14 cellular contexts compared by ENCODE assay signal in genomic region chr1:4027492-4028138, GRCh38.
DNase-seq lines count a peak whose midpoint lies in the region; ATAC-seq lines count a peak whose summit lies in the region.
"Had no signal": no experiment of that assay in that cellular context is flagged by ENCODE, and none has a peak within 500 bp of the region (broad histone marks: within the 10 kb centered on the region; RNA-seq: fewer than 3 reads in every experiment).

No MANE protein-coding gene starts in this region.

- H3K4me2 ChIP-seq in Karpas-422 (ENCODE audit: low read depth, low read length, poor library complexity, severe bottlenecking): peak overlapping the region; percentile 86

- peaks cover 28% of the 10 kb centered on the region for H3K27me3 Mint-ChIP-seq in stimulated activated naive CD8-positive, alpha-beta T cell treated with anti-CD3 and anti-CD28 coated beads, Interleukin-15, amount 100 ng/mL, for 72 hours

- peak overlapping the region in 1 of 2 donors; percentile 80 for H3K27ac Mint-ChIP-seq in stimulated activated naive CD8-positive, alpha-beta T cell treated with anti-CD3 and anti-CD28 coated beads, Interleukin-15, amount 100 ng/mL, for 72 hours
- H3K27ac Mint-ChIP-seq: activated CD4-positive, alpha-beta T cell treated with anti-CD3 and anti-CD28 coated beads, Interleukin-2, amount 10 ng/mL, durations not matched to agents 24 days and 14 days; activated naive CD4-positive, alpha-beta T cell treated with anti-CD3 and anti-CD28 coated beads, Interleukin-2, amount 50 U/mL, for 24 hours had no signal

- peaks cover 71% of the 10 kb centered on the region for H3K4me1 ChIP-seq in Karpas-422 (ENCODE audit: low read length)

- peak overlapping the region; percentile 83 for H3K9ac ChIP-seq in Karpas-422 (ENCODE audit: low read length)

- peak; percentile 29 for DNase-seq in stimulated activated naive CD8-positive, alpha-beta T cell treated with anti-CD3 and anti-CD28 coated beads, Interleukin-15, Interleukin-2, amounts not matched to agents 100 U/mL and 50 U/mL, for 24 hours
- DNase-seq in stimulated activated naive CD8-positive, alpha-beta T cell treated with anti-CD3 and anti-CD28 coated beads, Interleukin-15, amount 100 ng/mL, for 72 hours: no peak
- DNase-seq in Karpas-422 (peak; percentile 97), hepatic stellate cell (ENCODE audit: low spot score) (no peak), NCI-H2107 treated with DMSO at 0.1 percent for 48 hours (lab: John Stamatoyannopoulos, UW; ENCODE audit: unreplicated experiment) (no peak), NCI-H1417 (lab: John Stamatoyannopoulos, UW) (no peak), NCI-H524 (lab: John Stamatoyannopoulos, UW) (no peak)
- DNase-seq: activated CD4-positive, alpha-beta T cell treated with anti-CD3 and anti-CD28 coated beads, Interleukin-2, amount 10 ng/mL, durations not matched to agents 24 days and 14 days; GDM1; kidney; NCI-H526 had no signal

- no peaks in the 10 kb centered on the region for H3K9me2 ChIP-seq in Karpas-422 (replicated peaks; ENCODE audit: insufficient read depth, low read length)

- H3K27ac ChIP-seq in Karpas-422 (ENCODE audit: low read length): peak overlapping the region; percentile 100
- H3K27ac ChIP-seq: SK-N-MC had no signal

- peak; percentile 52 for ATAC-seq in stimulated activated naive CD8-positive, alpha-beta T cell treated with anti-CD3 and anti-CD28 coated beads, Interleukin-15, Interleukin-2, amounts not matched to agents 100 U/mL and 50 U/mL, for 24 hours
- no peak for ATAC-seq in stimulated activated naive CD8-positive, alpha-beta T cell treated with anti-CD3 and anti-CD28 coated beads, Interleukin-15, amount 100 ng/mL, for 72 hours
- ATAC-seq in GM21786 (IDR thresholded peaks at IDR 0.05; ENCODE audit: unreplicated experiment): peak; percentile 83

- H3K27me3 ChIP-seq in Karpas-422 (ENCODE audit: low read length): no peaks in the 10 kb centered on the region

- H3K9me3 ChIP-seq in Karpas-422 (ENCODE audit: low read length): peaks cover 8% of the 10 kb centered on the region

- no peaks in the 10 kb centered on the region for H3K79me2 ChIP-seq in Karpas-422 (ENCODE audit: low read length)

- peaks cover 7 to 10% of the 10 kb centered on the region in 2 donors for H3K9me3 Mint-ChIP-seq in stimulated activated naive CD8-positive, alpha-beta T cell treated with anti-CD3 and anti-CD28 coated beads, Interleukin-15, amount 100 ng/mL, for 72 hours

- H2AFZ ChIP-seq in Karpas-422 (ENCODE audit: low read length): 0 out of 2 replicates have a peak overlapping the region, but pooled peaks have one; percentile 15

- peaks cover 19% of the 10 kb centered on the region for H3K36me3 ChIP-seq in Karpas-422 (ENCODE audit: insufficient read depth, low read length)

- H4K20me1 ChIP-seq in Karpas-422 (ENCODE audit: insufficient read depth, low read depth, low read length): no peaks in the 10 kb centered on the region

- peaks cover 13% of the 10 kb centered on the region for H3K4me1 Mint-ChIP-seq in stimulated activated naive CD8-positive, alpha-beta T cell treated with anti-CD3 and anti-CD28 coated beads, Interleukin-15, amount 100 ng/mL, for 72 hours
- H3K4me1 Mint-ChIP-seq: activated CD4-positive, alpha-beta T cell treated with anti-CD3 and anti-CD28 coated beads, Interleukin-2, amount 10 ng/mL, durations not matched to agents 24 days and 14 days; activated naive CD4-positive, alpha-beta T cell treated with anti-CD3 and anti-CD28 coated beads, Interleukin-2, amount 50 U/mL, for 24 hours had no signal

- H3K4me3 ChIP-seq in Karpas-422 (ENCODE audit: low read length): peak overlapping the region; percentile 62
- H3K4me3 ChIP-seq: SK-N-MC had no signal

- H3K4me3 Mint-ChIP-seq in stimulated activated naive CD8-positive, alpha-beta T cell treated with anti-CD3 and anti-CD28 coated beads, Interleukin-15, amount 100 ng/mL, for 72 hours: no peak overlapping the region
- H3K4me3 Mint-ChIP-seq: activated CD4-positive, alpha-beta T cell treated with anti-CD3 and anti-CD28 coated beads, Interleukin-2, amount 10 ng/mL, durations not matched to agents 24 days and 14 days; activated naive CD4-positive, alpha-beta T cell treated with anti-CD3 and anti-CD28 coated beads, Interleukin-2, amount 50 U/mL, for 24 hours had no signal

Comparison
In these comparisons a context has a peak if more than half of its experiments do, and no peak if none do; other contexts are left out.
1. DNase-seq: peak in stimulated activated naive CD8-positive, alpha-beta T cell treated with anti-CD3 and anti-CD28 coated beads, Interleukin-15, Interleukin-2, amounts not matched to agents 100 U/mL and 50 U/mL, for 24 hours (single experiment) and Karpas-422 (single experiment); none in stimulated activated naive CD8-positive, alpha-beta T cell treated with anti-CD3 and anti-CD28 coated beads, Interleukin-15, amount 100 ng/mL, for 72 hours (0 of 2), hepatic stellate cell (single experiment), NCI-H2107 treated with DMSO at 0.1 percent for 48 hours (single experiment), NCI-H1417 (0 of 3) and NCI-H524 (0 of 2).